1 cellular context compared by ENCODE assay signal in the genomic region with DNA sequence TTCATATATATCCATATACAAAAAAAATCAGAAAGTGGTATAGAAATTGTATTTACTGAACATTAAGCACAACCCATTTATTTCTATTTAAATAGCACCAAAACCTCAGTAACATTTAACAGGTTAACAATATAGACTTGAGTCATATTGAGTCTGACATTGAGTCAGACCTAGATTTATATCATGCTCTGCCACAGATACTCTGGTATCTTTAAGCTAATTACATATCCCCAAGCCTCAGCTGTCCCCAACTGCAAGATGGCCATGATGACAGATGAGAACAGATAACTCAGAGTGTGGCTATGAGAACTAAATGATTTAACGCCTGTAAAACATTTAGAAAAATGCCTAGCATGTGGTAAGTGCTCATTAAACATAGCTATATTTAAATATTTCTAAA.
TF ChIP-seq lines count a peak whose summit lies in the region.

No MANE protein-coding gene starts in this region.

TF ChIP-seq in GM12878, 131 proteins besides CTCF, POLR2A, EP300 and RAD21 (continued from another document):
- no peak for TF ChIP-seq JUND (IDR thresholded peaks at IDR 0.05; ENCODE audit: low read depth, low read length)
- no peak for TF ChIP-seq REST (IDR thresholded peaks at IDR 0.05; ENCODE audit: low read depth, low read length)
- no peak for TF ChIP-seq KLF5 (IDR thresholded peaks at IDR 0.05; ENCODE audit: partially characterized antibody)
- no peak for TF ChIP-seq TCF3 (IDR thresholded peaks at IDR 0.05; ENCODE audit: borderline replicate concordance, insufficient read depth, low read depth, low read length)
- TF ChIP-seq CHD1 (IDR thresholded peaks at IDR 0.05; ENCODE audit: low read depth, low read length): no peak
- no peak for TF ChIP-seq ZBTB40 (IDR thresholded peaks at IDR 0.05; ENCODE audit: borderline replicate concordance)
- no peak for TF ChIP-seq SIN3A (IDR thresholded peaks at IDR 0.05; ENCODE audit: low read depth, low read length)
- TF ChIP-seq NBN (IDR thresholded peaks at IDR 0.05): no peak
- no peak for TF ChIP-seq CHD4 (IDR thresholded peaks at IDR 0.05)
- TF ChIP-seq BCL11A (IDR thresholded peaks at IDR 0.05; ENCODE audit: low read depth, low read length): peak; percentile 75
- TF ChIP-seq GATAD2B (conservative IDR thresholded peaks at IDR 0.05; ENCODE audit: low read depth): no peak
- TF ChIP-seq TCF12 (IDR thresholded peaks at IDR 0.05; ENCODE audit: low read depth, low read length): 0 out of 2 replicates have a peak, but pooled peaks have one; percentile 34
- no peak for TF ChIP-seq DPF2 (IDR thresholded peaks at IDR 0.05)
- TF ChIP-seq RELA (IDR thresholded peaks at IDR 0.05; ENCODE audit: borderline replicate concordance, partially characterized antibody): no peak
- TF ChIP-seq MTA3 (IDR thresholded peaks at IDR 0.05; ENCODE audit: borderline replicate concordance, low read length): no peak
- TF ChIP-seq ZNF687 (IDR thresholded peaks at IDR 0.05): no peak
- no peak for TF ChIP-seq RB1 (IDR thresholded peaks at IDR 0.05; ENCODE audit: borderline replicate concordance)
- no peak for TF ChIP-seq SUPT20H (IDR thresholded peaks at IDR 0.05; ENCODE audit: borderline replicate concordance, control insufficient read depth, low read depth, low read length)
TF ChIP-seq in GM12878: peak in this region for 9.
